9 cellular contexts compared by ENCODE assay signal in genomic region chrX:119266364-119266995, GRCh38. TPM values are rescaled to one million over a fixed set of nuclear protein-coding genes. Genes with fewer than 3 reads are reported as not detected.
DNase-seq lines count a peak whose midpoint lies in the region; ATAC-seq and TF ChIP-seq lines count a peak whose summit lies in the region.
"Had no signal": no experiment of that assay in that cellular context is flagged by ENCODE, and none has a peak within 500 bp of the region (broad histone marks: within the 10 kb centered on the region; RNA-seq: fewer than 3 reads in every experiment).

No MANE protein-coding gene starts in this region.

- no peaks in the 10 kb centered on the region for H3K27me3 ChIP-seq in CD4-positive, alpha-beta memory T cell (ENCODE audit: insufficient read depth, low read length)
- H3K27me3 ChIP-seq: SJSA1 had no signal

- no peak overlapping the region for H2AFZ ChIP-seq in OCI-LY7 (ENCODE audit: low read length)

- no peak overlapping the region for H3K4me3 ChIP-seq in CD4-positive, alpha-beta memory T cell (ENCODE audit: low read length in 2 of 2)
- no peak overlapping the region for H3K4me3 ChIP-seq in OCI-LY7 (ENCODE audit: low read depth, low read length, poor library complexity, severe bottlenecking)
- H3K4me3 ChIP-seq in coronary artery, result no peak overlapping the region
- H3K4me3 ChIP-seq: SJSA1 had no signal

- POLR2A ChIA-PET in CD4-positive, alpha-beta memory T cell (lab: Charles Lee; ENCODE audit: partially characterized antibody), result no interaction called here
- POLR2A ChIA-PET in OCI-LY7 (lab: Charles Lee), result no interaction called here

- DNase-seq in CD4-positive, alpha-beta memory T cell, result peak in 3 of 5 donors; percentile 11 to 24 (median 13)
- DNase-seq in GM13976 (ENCODE audit: low spot score) (peak; percentile 26), OCI-LY7 (ENCODE audit: low spot score) (peak; percentile 21), coronary artery (ENCODE audit: low spot score) (no peak), OCI-M2 (lab: John Stamatoyannopoulos, UW; ENCODE audit: unreplicated experiment) (no peak)

- no peaks in the 10 kb centered on the region for H3K4me1 ChIP-seq in CD4-positive, alpha-beta memory T cell (ENCODE audit: insufficient read depth, low read length)
- H3K4me1 ChIP-seq in OCI-LY7 (ENCODE audit: insufficient read depth, low read length, poor library complexity, severe bottlenecking), result no peaks in the 10 kb centered on the region
- H3K4me1 ChIP-seq: SJSA1 had no signal

- BruUV-seq in OCI-LY7 (replicated peaks; lab: Mats Ljungman, UMichigan), result no TSS peak

- peak; percentile 71 for TF ChIP-seq CTCF in GM13976 (IDR thresholded peaks at IDR 0.05; ENCODE audit: borderline replicate concordance, control extremely low read depth, extremely low read depth, insufficient read depth, missing control alignments)
- TF ChIP-seq CTCF in OCI-LY7 (conservative IDR thresholded peaks at IDR 0.05; ENCODE audit: low read length), result peak; percentile 85
- peak; percentile 23 for TF ChIP-seq CTCF in coronary artery (IDR thresholded peaks at IDR 0.05)
- TF ChIP-seq CTCF in nephron (IDR thresholded peaks at IDR 0.05; ENCODE audit: unreplicated experiment in 3 of 3), result peak; percentile 43 to 55 (median 54)

- H3K79me2 ChIP-seq in OCI-LY7 (ENCODE audit: insufficient read depth, low read depth, low read length), result no peaks in the 10 kb centered on the region

- H4K20me1 ChIP-seq in OCI-LY7 (ENCODE audit: insufficient read depth, low read length), result no peaks in the 10 kb centered on the region

- H3K36me3 Mint-ChIP-seq in CD4-positive, alpha-beta memory T cell, result no peaks in the 10 kb centered on the region
- no peaks in the 10 kb centered on the region for H3K36me3 Mint-ChIP-seq in nephron (ENCODE audit: low read depth)

- in situ Hi-C loops in GM13976 (cut with MboI; ENCODE audit: low sequenced_read_pairs, unreplicated experiment), result no loop called here

- CTCF ChIA-PET in CD4-positive, alpha-beta memory T cell (lab: Charles Lee; ENCODE audit: partially characterized antibody), result interaction anchor here (0.7 to 2.7 kb wide), 8 partner anchors 8 to 150 kb away, joined by 3 to 23 read pairs (median 4); no protein-coding TSS in a partner anchor
- CTCF ChIA-PET in OCI-LY7 (lab: Charles Lee; ENCODE audit: unreplicated experiment), result interaction anchor here (0.5 kb wide), 1 partner anchor 28 kb away, joined by 5 read pairs; no protein-coding TSS in a partner anchor

- ATAC-seq in GM21786 (IDR thresholded peaks at IDR 0.05; ENCODE audit: unreplicated experiment), result no peak
- ATAC-seq in HG02852 (IDR thresholded peaks at IDR 0.05; ENCODE audit: unreplicated experiment), result no peak

- H3K9me3 ChIP-seq in CD4-positive, alpha-beta memory T cell (ENCODE audit: control insufficient read depth in 1 of 2, low read length in 2 of 2), result no peaks in the 10 kb centered on the region
- H3K9me3 ChIP-seq in OCI-LY7 (ENCODE audit: low read length), result no peaks in the 10 kb centered on the region
- H3K9me3 ChIP-seq: SJSA1 had no signal

- H3K4me1 Mint-ChIP-seq in CD4-positive, alpha-beta memory T cell, result no peaks in the 10 kb centered on the region
- no peaks in the 10 kb centered on the region for H3K4me1 Mint-ChIP-seq in nephron

- no peak overlapping the region for H3K27ac Mint-ChIP-seq in CD4-positive, alpha-beta memory T cell
- no peak overlapping the region for H3K27ac Mint-ChIP-seq in nephron

- H3K4me2 ChIP-seq in OCI-LY7 (ENCODE audit: low read length), result no peak overlapping the region

- peaks cover 0 to 1% (median 0%) of the 10 kb centered on the region in 8 donors for H3K9me3 Mint-ChIP-seq in CD4-positive, alpha-beta memory T cell
- H3K9me3 Mint-ChIP-seq in nephron, result peaks cover 5% of the 10 kb centered on the region

- H3K27me3 Mint-ChIP-seq in CD4-positive, alpha-beta memory T cell, result peaks cover 6 to 8% of the 10 kb centered on the region in 2 donors
- no peaks in the 10 kb centered on the region for H3K27me3 Mint-ChIP-seq in nephron (ENCODE audit: low read depth)

- no peaks in the 10 kb centered on the region for H3K9me2 ChIP-seq in OCI-LY7 (ENCODE audit: insufficient read depth, low read length)

- no peak overlapping the region for H3K27ac ChIP-seq in CD4-positive, alpha-beta memory T cell (ENCODE audit: low read depth, low read length)
- H3K27ac ChIP-seq in OCI-LY7 (ENCODE audit: low read depth, low read length, poor library complexity, severe bottlenecking), result no peak overlapping the region
- no peak overlapping the region for H3K27ac ChIP-seq in coronary artery
- H3K27ac ChIP-seq: SJSA1 had no signal

- no peak overlapping the region for H3K4me3 Mint-ChIP-seq in CD4-positive, alpha-beta memory T cell
- no peak overlapping the region for H3K4me3 Mint-ChIP-seq in nephron

- no peaks in the 10 kb centered on the region for H3K36me3 ChIP-seq in CD4-positive, alpha-beta memory T cell (ENCODE audit: insufficient read depth, low read length)
- H3K36me3 ChIP-seq in OCI-LY7 (ENCODE audit: insufficient read depth, low read length), result no peaks in the 10 kb centered on the region
- H3K36me3 ChIP-seq: SJSA1 had no signal

- intact Hi-C loops in CD4-positive, alpha-beta memory T cell (cut with micrococcal nuclease), result loop anchor here (1.0 to 2.0 kb wide), 4 partner anchors 121 to 419 kb away; no protein-coding TSS in a partner anchor
- intact Hi-C loops in OCI-LY7 (cut with micrococcal nuclease; ENCODE audit: unreplicated experiment), result loop anchor here (2.0 kb wide), 1 partner anchor 148 kb away; no protein-coding TSS in a partner anchor

RNA-seq across cellular contexts. Expression of gene PGRMC1, which starts 30.4 kb away (rescaled TPM):
- 10 to 100 TPM; 15.9 to 17.2 TPM for total RNA-seq in CD4-positive, alpha-beta memory T cell
- 10 to 100 TPM; 21.2 to 29.7 TPM for polyA plus RNA-seq in CD4-positive, alpha-beta memory T cell
- 23.9 and 24.6 TPM in 2 replicates for total RNA-seq in OCI-LY7 (2014; rRNA removed; shearing (Covaris generic))
- total RNA-seq in OCI-LY7 (2022), result 22.9 and 23.4 TPM in 2 replicates

Comparison
In these comparisons a context has a peak if more than half of its experiments do, and no peak if none do; other contexts are left out.
1. DNase-seq: peak in CD4-positive, alpha-beta memory T cell (3 of 5), GM13976 (single experiment) and OCI-LY7 (single experiment); none in coronary artery (single experiment) and OCI-M2 (single experiment).
2. CTCF ChIP-seq: peak in every context shown above with its lines; median percentile 85 in OCI-LY7; 71 in GM13976; 54 in nephron; 23 in coronary artery.